In genomic region chr6:117545161-117545595, GRCh38 we compare ENCODE assay signal across 1 cellular context.
A peak's percentile ranks its signal among the peaks of the same experiment; 100 is the strongest.
TF ChIP-seq lines count a peak whose summit lies in the region.

No MANE protein-coding gene starts in this region.

TF ChIP-seq in HepG2, 621 proteins besides CTCF, POLR2A, EP300 and RAD21 (continued from another document and continues in another):
- no peak for TF ChIP-seq CCAR2 (optimal IDR thresholded peaks at IDR 0.05; ENCODE audit: low read depth, low read length)
- TF ChIP-seq CEBPG (CRISPR knock-in tag; IDR thresholded peaks at IDR 0.05): peak; percentile 36; the same call in 1 of the 2 replicates
- peak; percentile 99 for TF ChIP-seq MEIS2 (CRISPR knock-in tag; IDR thresholded peaks at IDR 0.05)
- TF ChIP-seq ZNF180 (CRISPR knock-in tag; IDR thresholded peaks at IDR 0.05; ENCODE audit: borderline replicate concordance, low read depth): no peak
- peak; percentile 60 for TF ChIP-seq FOXA3 (CRISPR knock-in tag; IDR thresholded peaks at IDR 0.05)
- no peak for TF ChIP-seq ZC3H13 (CRISPR knock-in tag; IDR thresholded peaks at IDR 0.05)
- TF ChIP-seq PLRG1 (conservative IDR thresholded peaks at IDR 0.05): no peak
- TF ChIP-seq SMARCE1 (IDR thresholded peaks at IDR 0.05; ENCODE audit: borderline replicate concordance): no peak
- TF ChIP-seq DZIP1 (CRISPR knock-in tag; IDR thresholded peaks at IDR 0.05): no peak
- TF ChIP-seq ZNF550 (CRISPR knock-in tag; IDR thresholded peaks at IDR 0.05; ENCODE audit: borderline replicate concordance): no peak
- peak; percentile 81 for TF ChIP-seq MNT (IDR thresholded peaks at IDR 0.05)
- TF ChIP-seq DPF2 (CRISPR knock-in tag; IDR thresholded peaks at IDR 0.05; ENCODE audit: borderline replicate concordance, low read depth): no peak; the same call in 1 of the 2 replicates
- no peak for TF ChIP-seq ZNF678 (CRISPR knock-in tag; IDR thresholded peaks at IDR 0.05)
- no peak for TF ChIP-seq RBM39 (IDR thresholded peaks at IDR 0.05; ENCODE audit: low read depth, low read length, poor library complexity, severe bottlenecking)
- TF ChIP-seq BHLHE40 (IDR thresholded peaks at IDR 0.05; ENCODE audit: low read length): 0 out of 2 replicates have a peak, but pooled peaks have one; percentile 19
- peak; percentile 43; the same call in 1 of the 2 replicates for TF ChIP-seq ZMYM4 (CRISPR knock-in tag; IDR thresholded peaks at IDR 0.05)
- peak; percentile 94 for TF ChIP-seq TEAD3 (CRISPR knock-in tag; optimal IDR thresholded peaks at IDR 0.05; ENCODE audit: borderline replicate concordance)
- peak; percentile 98 for TF ChIP-seq FOSL2 (CRISPR knock-in tag; IDR thresholded peaks at IDR 0.05)
- peak; percentile 19; the same call in 1 of the 2 replicates for TF ChIP-seq GATAD1 (CRISPR knock-in tag; IDR thresholded peaks at IDR 0.05)
- no peak for TF ChIP-seq ZNF740 (CRISPR knock-in tag; IDR thresholded peaks at IDR 0.05)
- TF ChIP-seq ZNF576 (CRISPR knock-in tag; IDR thresholded peaks at IDR 0.05): no peak
- no peak for TF ChIP-seq ZNF224 (CRISPR knock-in tag; IDR thresholded peaks at IDR 0.05)
- no peak for TF ChIP-seq FOXO4 (CRISPR knock-in tag; conservative IDR thresholded peaks at IDR 0.05)
- TF ChIP-seq GMEB1 (CRISPR knock-in tag; IDR thresholded peaks at IDR 0.05; ENCODE audit: borderline replicate concordance): no peak
- TF ChIP-seq FOXK1 (CRISPR knock-in tag; IDR thresholded peaks at IDR 0.05; ENCODE audit: borderline replicate concordance, low read depth): peak; percentile 30; the same call in 1 of the 2 replicates
- TF ChIP-seq SMC3 (IDR thresholded peaks at IDR 0.05; ENCODE audit: low read length): no peak
- TF ChIP-seq TBP (CRISPR knock-in tag; IDR thresholded peaks at IDR 0.05): no peak
- TF ChIP-seq MLX (CRISPR knock-in tag; IDR thresholded peaks at IDR 0.05): peak; percentile 43; the same call in 1 of the 2 replicates
- TF ChIP-seq SOX13 (IDR thresholded peaks at IDR 0.05): no peak
- peak in 1 of 2 experiments; percentile 68; a peak in 2 of 4 replicates for TF ChIP-seq SOX13 (CRISPR knock-in tag; conservative IDR thresholded peaks at IDR 0.05 in 1 of 2, IDR thresholded peaks at IDR 0.05 in 1 of 2)
- no peak for TF ChIP-seq ZNF207 (IDR thresholded peaks at IDR 0.05; ENCODE audit: borderline replicate concordance)
- no peak for TF ChIP-seq SNAPC2 (CRISPR knock-in tag; IDR thresholded peaks at IDR 0.05)
- no peak for TF ChIP-seq TRIM22 (IDR thresholded peaks at IDR 0.05)
- TF ChIP-seq ZNF792 (CRISPR knock-in tag; IDR thresholded peaks at IDR 0.05): no peak
- no peak for TF ChIP-seq CC2D1A (CRISPR knock-in tag; IDR thresholded peaks at IDR 0.05)
- no peak for TF ChIP-seq GTF2F1 (IDR thresholded peaks at IDR 0.05; ENCODE audit: low read length)
- TF ChIP-seq SRF (IDR thresholded peaks at IDR 0.05; ENCODE audit: low read depth, low read length): peak; percentile 74; the same call in 1 of the 2 replicates
- peak; percentile 5; the same call in 1 of the 2 replicates for TF ChIP-seq HNF4G (IDR thresholded peaks at IDR 0.05; ENCODE audit: borderline replicate concordance, low read depth, low read length)
- no peak for TF ChIP-seq HNF4G (CRISPR knock-in tag; IDR thresholded peaks at IDR 0.05; ENCODE audit: borderline replicate concordance, low read depth)
- peak; percentile 67 for TF ChIP-seq NCOA2 (CRISPR knock-in tag; IDR thresholded peaks at IDR 0.05)
- TF ChIP-seq KLF6 (CRISPR knock-in tag; IDR thresholded peaks at IDR 0.05): no peak
- no peak for TF ChIP-seq ZNF225 (CRISPR knock-in tag; IDR thresholded peaks at IDR 0.05)
- no peak for TF ChIP-seq ZNF407 (CRISPR knock-in tag; IDR thresholded peaks at IDR 0.05; ENCODE audit: not compliant biosample characterization)
- peak; percentile 53; the same call in 1 of the 2 replicates for TF ChIP-seq HOMEZ (CRISPR knock-in tag; IDR thresholded peaks at IDR 0.05; ENCODE audit: low read depth)
